In genomic region chr9:113566011-113566711, GRCh38 we compare ENCODE assay signal across 8 cellular contexts.
DNase-seq lines count a peak whose midpoint lies in the region; ATAC-seq, FAIRE-seq and TF ChIP-seq lines count a peak whose summit lies in the region.

No MANE protein-coding gene starts in this region.

- ATAC-seq in GM21619 (IDR thresholded peaks at IDR 0.05; ENCODE audit: unreplicated experiment): no peak

- 0 out of 2 replicates have a peak overlapping the region, but pooled peaks have one; percentile 90 for H3K27ac ChIP-seq in GM23248
- peak overlapping the region; percentile 46 for H3K27ac ChIP-seq in astrocyte (ENCODE audit: low read depth, low read length)
- peak overlapping the region; percentile 52 to 89 for H3K27ac ChIP-seq in small intestine (ENCODE audit: low read depth in 1 of 2, low read length in 1 of 2)

- CTCF ChIA-PET in activated CD4-positive, alpha-beta memory T cell treated with anti-CD3 and anti-CD28 coated beads for 36 hours (lab: Charles Lee): interaction anchor here (0.5 to 1.3 kb wide), 3 partner anchors 16 to 171 kb away, joined by 3 to 5 read pairs (median 4); no protein-coding TSS in a partner anchor

- 7 to 22% methylated on average over 8 of the region's 8 CpGs for WGBS in GM23248 (ENCODE audit: low coverage in 1 of 2, low lambda C conversion rate in 2 of 2, missing lambda C conversion rate in 2 of 2), 2 experiments
- 62 to 68% (median 62%) methylated on average over 8 of the region's 8 CpGs for WGBS in small intestine, 3 donors

- H3K4me1 Mint-ChIP-seq in astrocyte (ENCODE audit: low read depth, unreplicated experiment): peaks cover 30% of the 10 kb centered on the region
- peaks cover 12% of the 10 kb centered on the region for H3K4me1 Mint-ChIP-seq in activated CD4-positive, alpha-beta memory T cell treated with anti-CD3 and anti-CD28 coated beads for 36 hours (ENCODE audit: low read depth)

- H3K9ac ChIP-seq in GM23248: peak overlapping the region; percentile 93
- peak overlapping the region; percentile 73 for H3K9ac ChIP-seq in astrocyte (ENCODE audit: low read length)

- POLR2A ChIA-PET in activated CD4-positive, alpha-beta memory T cell treated with anti-CD3 and anti-CD28 coated beads for 36 hours (lab: Charles Lee): no interaction called here

- peak; percentile 43 for DNase-seq in GM23248
- DNase-seq in astrocyte (ENCODE audit: low read depth): no peak
- peak; percentile 54 for DNase-seq in islet precursor cell
- DNase-seq in small intestine: no peak
- no peak for DNase-seq in activated CD4-positive, alpha-beta memory T cell treated with anti-CD3 and anti-CD28 coated beads for 36 hours
- no peak for DNase-seq in DMS79 treated with DMSO at 0.1 percent for 48 hours (lab: John Stamatoyannopoulos, UW)
- DNase-seq in iPS-NIHi11 (ENCODE audit: low spot score): no peak

- 0 out of 2 replicates have a peak, but pooled peaks cover 7% of the 10 kb centered on the region for H3F3A ChIP-seq in GM23248 (ENCODE audit: insufficient read depth)

- H3K9me3 ChIP-seq in GM23248 (ENCODE audit: low read depth) (no peaks in the 10 kb centered on the region), astrocyte (ENCODE audit: insufficient read depth, low read depth, low read length) (no peaks in the 10 kb centered on the region), small intestine (ENCODE audit: control insufficient read depth, low read depth) (no peaks in the 10 kb centered on the region)

- peaks cover 4% of the 10 kb centered on the region; the same call in 1 of the 2 replicates for H4K20me1 ChIP-seq in GM23248 (ENCODE audit: insufficient read depth)
- H4K20me1 ChIP-seq in astrocyte (ENCODE audit: insufficient read depth, low read length): peaks cover 12% of the 10 kb centered on the region

- no peaks in the 10 kb centered on the region for H3K36me3 ChIP-seq in GM23248 (ENCODE audit: low read depth)
- H3K36me3 ChIP-seq in astrocyte (ENCODE audit: insufficient read depth, low read length): no peaks in the 10 kb centered on the region
- no peaks in the 10 kb centered on the region for H3K36me3 ChIP-seq in small intestine (ENCODE audit: control insufficient read depth in 2 of 2, insufficient read depth in 2 of 2, low read length in 2 of 2)

- peak overlapping the region; percentile 62 for H3K27ac Mint-ChIP-seq in astrocyte (ENCODE audit: unreplicated experiment)
- no peak overlapping the region for H3K27ac Mint-ChIP-seq in activated CD4-positive, alpha-beta memory T cell treated with anti-CD3 and anti-CD28 coated beads for 36 hours

- peaks cover 7% of the 10 kb centered on the region for H3K36me3 Mint-ChIP-seq in astrocyte (ENCODE audit: low read depth, unreplicated experiment)
- no peaks in the 10 kb centered on the region for H3K36me3 Mint-ChIP-seq in activated CD4-positive, alpha-beta memory T cell treated with anti-CD3 and anti-CD28 coated beads for 36 hours

- intact Hi-C loops in activated CD4-positive, alpha-beta memory T cell treated with anti-CD3 and anti-CD28 coated beads for 36 hours (cut with micrococcal nuclease): no loop called here

- no peak for TF ChIP-seq CTCF in astrocyte (IDR thresholded peaks at IDR 0.05; ENCODE audit: insufficient read depth, low read depth, low read length)

- peak overlapping the region; percentile 87 for H3K4me3 Mint-ChIP-seq in astrocyte (ENCODE audit: unreplicated experiment)
- H3K4me3 Mint-ChIP-seq in activated CD4-positive, alpha-beta memory T cell treated with anti-CD3 and anti-CD28 coated beads for 36 hours: no peak overlapping the region

- peaks cover 6% of the 10 kb centered on the region for H3K27me3 Mint-ChIP-seq in astrocyte (ENCODE audit: low read depth, unreplicated experiment)
- no peaks in the 10 kb centered on the region for H3K27me3 Mint-ChIP-seq in activated CD4-positive, alpha-beta memory T cell treated with anti-CD3 and anti-CD28 coated beads for 36 hours

- H2AFZ ChIP-seq in GM23248 (peak overlapping the region; percentile 93), astrocyte (ENCODE audit: low read depth, low read length) (peak overlapping the region; percentile 84)

- H3K79me2 ChIP-seq in GM23248 (ENCODE audit: insufficient read depth) (peaks cover 55% of the 10 kb centered on the region), astrocyte (ENCODE audit: insufficient read depth, low read length) (peaks cover 31% of the 10 kb centered on the region)

- H3K4me1 ChIP-seq in GM23248 (ENCODE audit: insufficient read depth): peaks cover 23% of the 10 kb centered on the region
- peaks cover 26% of the 10 kb centered on the region for H3K4me1 ChIP-seq in astrocyte (ENCODE audit: insufficient read depth, low read length)
- H3K4me1 ChIP-seq in small intestine (ENCODE audit: control insufficient read depth in 2 of 2, insufficient read depth in 1 of 2, low read depth in 1 of 2, low read length in 1 of 2): peaks cover 3% of the 10 kb centered on the region in 2 donors

- no peaks in the 10 kb centered on the region for H3K9me3 Mint-ChIP-seq in astrocyte (ENCODE audit: unreplicated experiment)
- no peaks in the 10 kb centered on the region for H3K9me3 Mint-ChIP-seq in activated CD4-positive, alpha-beta memory T cell treated with anti-CD3 and anti-CD28 coated beads for 36 hours

- FAIRE-seq in astrocyte (lab: Jason Lieb, UNC): no peak
- no peak for FAIRE-seq in small intestine (lab: Jason Lieb, UNC)

- H3K4me2 ChIP-seq in GM23248 (ENCODE audit: unreplicated experiment) (peak overlapping the region; percentile 95), astrocyte (ENCODE audit: low read length) (peak overlapping the region; percentile 89)

- H3K27me3 ChIP-seq in GM23248 (replicated peaks; ENCODE audit: insufficient read depth): no peaks in the 10 kb centered on the region
- no peaks in the 10 kb centered on the region for H3K27me3 ChIP-seq in astrocyte (ENCODE audit: insufficient read depth, low read length)
- no peaks in the 10 kb centered on the region for H3K27me3 ChIP-seq in small intestine (ENCODE audit: control insufficient read depth in 2 of 2, insufficient read depth in 2 of 2, low read length in 2 of 2)

- H3K9me2 ChIP-seq in GM23248 (ENCODE audit: insufficient read depth): no peaks in the 10 kb centered on the region

- in situ Hi-C loops in GM23248 (cut with MboI): no loop called here

- peak overlapping the region; percentile 87 for H3K4me3 ChIP-seq in GM23248
- peak overlapping the region; percentile 64 for H3K4me3 ChIP-seq in astrocyte (ENCODE audit: insufficient read depth, low read depth, low read length)
- no peak overlapping the region for H3K4me3 ChIP-seq in small intestine (ENCODE audit: low read depth in 1 of 2, low read length in 2 of 2)

Comparison
In these comparisons a context has a peak if more than half of its experiments do, and no peak if none do; other contexts are left out.
1. DNase-seq: peak in GM23248 (single experiment) and islet precursor cell (single experiment); none in astrocyte (single experiment), small intestine (single experiment), activated CD4-positive, alpha-beta memory T cell treated with anti-CD3 and anti-CD28 coated beads for 36 hours (single experiment), DMS79 treated with DMSO at 0.1 percent for 48 hours (single experiment) and iPS-NIHi11 (single experiment).
2. H3K4me3 ChIP-seq: peak in GM23248 (single experiment) and astrocyte (single experiment); none in small intestine (0 of 2).
3. Peak in every context shown above with its lines, with median percentiles within 50 percentile points of each other: H3K27ac ChIP-seq.